8 cellular contexts compared by ENCODE assay signal in the genomic region with DNA sequence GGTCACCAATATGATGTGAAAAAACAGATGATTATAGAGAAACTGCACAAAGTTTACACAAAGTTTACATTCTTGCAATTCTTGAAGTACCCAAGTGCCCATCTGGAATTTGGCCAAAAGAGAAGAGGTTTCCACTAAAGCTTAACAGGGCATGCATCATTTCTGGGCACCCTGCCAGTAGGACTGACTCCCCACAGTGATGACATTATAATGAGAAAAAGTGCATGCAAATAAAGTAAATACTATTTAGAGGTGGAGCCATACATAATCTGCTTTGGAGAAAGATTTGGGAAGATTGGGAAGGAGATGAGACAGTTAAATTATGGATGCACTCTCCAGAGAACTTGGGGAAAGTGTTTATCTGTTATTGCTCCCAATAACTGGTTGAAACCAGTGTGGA.
DNase-seq lines count a peak whose midpoint lies in the region; ATAC-seq lines count a peak whose summit lies in the region.

No MANE protein-coding gene starts in this region.

- DNase-seq in DMS79 treated with DMSO at 0.1 percent for 48 hours (lab: John Stamatoyannopoulos, UW) (peak; percentile 29), NCI-H1092 (lab: John Stamatoyannopoulos, UW) (peak; percentile 75), SW480 (ENCODE audit: low spot score) (peak; percentile 3), kidney glomerular epithelial cell (lab: John Stamatoyannopoulos, UW) (peak; percentile 97), NCI-H1694 (lab: John Stamatoyannopoulos, UW) (no peak)
- DNase-seq in activated effector memory CD4-positive, alpha-beta T cell treated with Interleukin-2 at 50 U/mL for 16 hours = no peak

- ATAC-seq in HG03175 (IDR thresholded peaks at IDR 0.05; ENCODE audit: unreplicated experiment) (no peak), GM19328 (IDR thresholded peaks at IDR 0.05; ENCODE audit: unreplicated experiment) (no peak)

Comparison
In these comparisons a context has a peak if more than half of its experiments do, and no peak if none do; other contexts are left out.
1. DNase-seq: peak in DMS79 treated with DMSO at 0.1 percent for 48 hours (single experiment), NCI-H1092 (single experiment), SW480 (single experiment) and kidney glomerular epithelial cell (single experiment); none in activated effector memory CD4-positive, alpha-beta T cell treated with Interleukin-2 at 50 U/mL for 16 hours (single experiment) and NCI-H1694 (single experiment).